ENCODE assay signal across 2 cellular contexts in genomic region chr12:41466300-41466699, GRCh38.
TF ChIP-seq lines count a peak whose summit lies in the region.

No MANE protein-coding gene starts in this region.

TF ChIP-seq in SK-N-SH, 30 proteins besides CTCF, POLR2A, EP300 and RAD21 (continued from another document):
- TF ChIP-seq PBX3 (IDR thresholded peaks at IDR 0.05) = no peak
- TF ChIP-seq RFX5 (IDR thresholded peaks at IDR 0.05; ENCODE audit: low read length) = no peak
- TF ChIP-seq RXRA (IDR thresholded peaks at IDR 0.05; ENCODE audit: borderline replicate concordance, low read depth) = no peak
- TF ChIP-seq JUND (IDR thresholded peaks at IDR 0.05) = no peak
- TF ChIP-seq GABPA (IDR thresholded peaks at IDR 0.05; ENCODE audit: low read depth) = no peak
- no peak for TF ChIP-seq NRF1 (IDR thresholded peaks at IDR 0.05; ENCODE audit: low read depth, low read length)
- no peak for TF ChIP-seq SIN3A (IDR thresholded peaks at IDR 0.05; ENCODE audit: borderline replicate concordance, low read depth, low read length)
- no peak for TF ChIP-seq SMC3 (IDR thresholded peaks at IDR 0.05; ENCODE audit: low read depth, low read length)
- no peak for TF ChIP-seq FOSL2 (IDR thresholded peaks at IDR 0.05; ENCODE audit: borderline replicate concordance, low read depth)

TF ChIP-seq in SK-N-SH treated with all-trans-retinoic acid at 6 μM for 48 hours, 23 proteins besides CTCF, POLR2A, EP300 and RAD21 (continued from another document):
- TF ChIP-seq TOX (CRISPR knock-in tag; IDR thresholded peaks at IDR 0.05; ENCODE audit: borderline replicate concordance) = no peak
- no peak for TF ChIP-seq PPARA (CRISPR knock-in tag; IDR thresholded peaks at IDR 0.05; ENCODE audit: borderline replicate concordance)
- TF ChIP-seq, protein P1, sequence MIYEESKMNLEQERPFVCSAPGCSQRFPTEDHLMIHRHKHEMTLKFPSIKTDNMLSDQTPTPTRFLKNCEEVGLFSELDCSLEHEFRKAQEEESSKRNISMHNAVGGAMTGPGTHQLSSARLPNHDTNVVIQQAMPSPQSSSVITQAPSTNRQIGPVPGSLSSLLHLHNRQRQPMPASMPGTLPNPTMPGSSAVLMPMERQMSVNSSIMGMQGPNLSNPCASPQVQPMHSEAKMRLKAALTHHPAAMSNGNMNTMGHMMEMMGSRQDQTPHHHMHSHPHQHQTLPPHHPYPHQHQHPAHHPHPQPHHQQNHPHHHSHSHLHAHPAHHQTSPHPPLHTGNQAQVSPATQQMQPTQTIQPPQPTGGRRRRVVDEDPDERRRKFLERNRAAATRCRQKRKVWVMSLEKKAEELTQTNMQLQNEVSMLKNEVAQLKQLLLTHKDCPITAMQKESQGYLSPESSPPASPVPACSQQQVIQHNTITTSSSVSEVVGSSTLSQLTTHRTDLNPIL (CRISPR knock-in tag; IDR thresholded peaks at IDR 0.05; ENCODE audit: low read depth) = no peak
- no peak for TF ChIP-seq ARNTL (CRISPR knock-in tag; IDR thresholded peaks at IDR 0.05; ENCODE audit: borderline replicate concordance, low read depth)
- TF ChIP-seq, protein P2, sequence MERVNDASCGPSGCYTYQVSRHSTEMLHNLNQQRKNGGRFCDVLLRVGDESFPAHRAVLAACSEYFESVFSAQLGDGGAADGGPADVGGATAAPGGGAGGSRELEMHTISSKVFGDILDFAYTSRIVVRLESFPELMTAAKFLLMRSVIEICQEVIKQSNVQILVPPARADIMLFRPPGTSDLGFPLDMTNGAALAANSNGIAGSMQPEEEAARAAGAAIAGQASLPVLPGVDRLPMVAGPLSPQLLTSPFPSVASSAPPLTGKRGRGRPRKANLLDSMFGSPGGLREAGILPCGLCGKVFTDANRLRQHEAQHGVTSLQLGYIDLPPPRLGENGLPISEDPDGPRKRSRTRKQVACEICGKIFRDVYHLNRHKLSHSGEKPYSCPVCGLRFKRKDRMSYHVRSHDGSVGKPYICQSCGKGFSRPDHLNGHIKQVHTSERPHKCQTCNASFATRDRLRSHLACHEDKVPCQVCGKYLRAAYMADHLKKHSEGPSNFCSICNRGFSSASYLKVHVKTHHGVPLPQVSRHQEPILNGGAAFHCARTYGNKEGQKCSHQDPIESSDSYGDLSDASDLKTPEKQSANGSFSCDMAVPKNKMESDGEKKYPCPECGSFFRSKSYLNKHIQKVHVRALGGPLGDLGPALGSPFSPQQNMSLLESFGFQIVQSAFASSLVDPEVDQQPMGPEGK (CRISPR knock-in tag; IDR thresholded peaks at IDR 0.05; ENCODE audit: borderline replicate concordance) = no peak
- no peak for TF ChIP-seq CSDC2 (CRISPR knock-in tag; IDR thresholded peaks at IDR 0.05)
- TF ChIP-seq GLIS3 (CRISPR knock-in tag; IDR thresholded peaks at IDR 0.05) = no peak
- no peak for TF ChIP-seq ISL1 (CRISPR knock-in tag; IDR thresholded peaks at IDR 0.05)
